Comparison of ENCODE assay signal across 7 cellular contexts in the genomic region with DNA sequence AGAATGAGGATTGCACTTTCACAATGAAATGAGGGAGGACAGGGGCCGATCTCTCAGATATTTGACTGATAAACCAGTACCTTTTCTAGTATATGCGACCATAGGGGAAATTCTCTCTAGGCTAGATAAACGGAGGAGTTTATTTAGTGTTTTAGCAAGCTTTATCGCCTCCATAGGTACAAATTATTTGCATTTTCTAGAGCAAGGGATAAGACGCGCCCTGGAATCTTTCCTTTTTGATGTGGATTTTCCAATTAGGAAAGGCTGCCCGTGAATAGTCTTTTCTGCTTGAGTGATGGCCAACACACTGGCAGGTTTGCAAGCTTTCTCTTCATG. TPM values are rescaled to one million over a fixed set of nuclear protein-coding genes. Genes with fewer than 3 reads are reported as not detected.
DNase-seq lines count a peak whose midpoint lies in the region; ATAC-seq and TF ChIP-seq lines count a peak whose summit lies in the region.

No MANE protein-coding gene starts in this region.

- WGBS in hepatocyte (ENCODE audit: low lambda C conversion rate, missing lambda C conversion rate), result 31% methylated on average over 7 of the region's 7 CpGs

- H3K36me3 ChIP-seq in HAP-1 (replicated peaks) (peaks cover under 1% of the 10 kb centered on the region; the same call in 1 of the 2 replicates), hepatocyte (replicated peaks; ENCODE audit: insufficient read depth, low read depth) (no peaks in the 10 kb centered on the region)

- H3K4me1 Mint-ChIP-seq in stimulated activated memory B cell treated with anti-CD40 and anti-IgM and Interleukin-4, amounts not matched to agents 10 μg/mL and 1 μg/mL and 100 μg/mL, for 72 hours, result peaks cover 13% of the 10 kb centered on the region

- H3K4me3 ChIP-seq in HAP-1, result peak overlapping the region; percentile 68
- peak overlapping the region; percentile 10 for H3K4me3 ChIP-seq in hepatocyte

- H3K4me1 ChIP-seq in HAP-1, result peaks cover 12% of the 10 kb centered on the region
- no peaks in the 10 kb centered on the region for H3K4me1 ChIP-seq in hepatocyte (ENCODE audit: insufficient read depth)

- no peaks in the 10 kb centered on the region for H3K36me3 Mint-ChIP-seq in stimulated activated memory B cell treated with anti-CD40 and anti-IgM and Interleukin-4, amounts not matched to agents 10 μg/mL and 1 μg/mL and 100 μg/mL, for 72 hours

- H3K27ac ChIP-seq in VCaP, result peak overlapping the region; percentile 97
- peak overlapping the region; percentile 17 for H3K27ac ChIP-seq in hepatocyte

- H3K27ac Mint-ChIP-seq in stimulated activated memory B cell treated with anti-CD40 and anti-IgM and Interleukin-4, amounts not matched to agents 10 μg/mL and 1 μg/mL and 100 μg/mL, for 72 hours, result peak overlapping the region; percentile 87

- DNase-seq in HAP-1 (ENCODE audit: low spot score in 2 of 2) (no peak), hepatocyte (ENCODE audit: low spot score) (no peak), hepatic stellate cell (ENCODE audit: low spot score) (no peak), DMS 273 treated with DMSO at 0.1 percent for 48 hours (lab: John Stamatoyannopoulos, UW) (no peak), cerebellum (ENCODE audit: low spot score) (no peak)

- H3K4me2 ChIP-seq in hepatocyte, result peak overlapping the region; percentile 76

- H3K4me3 Mint-ChIP-seq in stimulated activated memory B cell treated with anti-CD40 and anti-IgM and Interleukin-4, amounts not matched to agents 10 μg/mL and 1 μg/mL and 100 μg/mL, for 72 hours, result peak overlapping the region; percentile 95

- H4K20me1 ChIP-seq in hepatocyte (ENCODE audit: insufficient read depth, poor library complexity, severe bottlenecking), result no peaks in the 10 kb centered on the region

- H3K9me2 ChIP-seq in hepatocyte (replicated peaks; ENCODE audit: insufficient read depth), result no peaks in the 10 kb centered on the region

- H3K27me3 ChIP-seq in HAP-1 (ENCODE audit: low read depth), result no peaks in the 10 kb centered on the region
- no peaks in the 10 kb centered on the region for H3K27me3 ChIP-seq in hepatocyte

- TF ChIP-seq CTCF in VCaP (conservative IDR thresholded peaks at IDR 0.05) (no peak), hepatocyte (IDR thresholded peaks at IDR 0.05; ENCODE audit: poor library complexity) (no peak)

- H3K9me3 ChIP-seq in HAP-1 (no peaks in the 10 kb centered on the region), hepatocyte (ENCODE audit: low read depth) (no peaks in the 10 kb centered on the region)

- H2AFZ ChIP-seq in hepatocyte, result peak overlapping the region; percentile 82

- H3K79me2 ChIP-seq in hepatocyte, result peaks cover 8% of the 10 kb centered on the region

- H3K9me3 Mint-ChIP-seq in stimulated activated memory B cell treated with anti-CD40 and anti-IgM and Interleukin-4, amounts not matched to agents 10 μg/mL and 1 μg/mL and 100 μg/mL, for 72 hours, result no peaks in the 10 kb centered on the region

- ATAC-seq in stimulated activated memory B cell treated with anti-CD40 and anti-IgM and Interleukin-4, amounts not matched to agents 10 μg/mL and 1 μg/mL and 100 μg/mL, for 72 hours, result no peak

- in situ Hi-C loops in HAP-1 (cut with MboI; ENCODE audit: low sequenced_read_pairs), result no loop called here

- H3K27me3 Mint-ChIP-seq in stimulated activated memory B cell treated with anti-CD40 and anti-IgM and Interleukin-4, amounts not matched to agents 10 μg/mL and 1 μg/mL and 100 μg/mL, for 72 hours, result no peaks in the 10 kb centered on the region

RNA-seq across cellular contexts. Expression of a gene that starts 0.4 kb away (rescaled TPM):
- total RNA-seq in hepatocyte, result 5.0 and 5.3 TPM in 2 replicates
- 1.3 and 1.9 TPM in 2 replicates for polyA plus RNA-seq in hepatocyte
- total RNA-seq in cerebellum, result 31.8 TPM

RNA-seq across cellular contexts. Expression of a gene that starts 10.1 kb away (rescaled TPM):
- total RNA-seq in hepatocyte, result 17.9 and 20.1 TPM in 2 replicates
- 10.9 and 13.9 TPM in 2 replicates for polyA plus RNA-seq in hepatocyte
- total RNA-seq in cerebellum, result 19.0 TPM
